ENCODE assay signal across 1 cellular context in the genomic region with DNA sequence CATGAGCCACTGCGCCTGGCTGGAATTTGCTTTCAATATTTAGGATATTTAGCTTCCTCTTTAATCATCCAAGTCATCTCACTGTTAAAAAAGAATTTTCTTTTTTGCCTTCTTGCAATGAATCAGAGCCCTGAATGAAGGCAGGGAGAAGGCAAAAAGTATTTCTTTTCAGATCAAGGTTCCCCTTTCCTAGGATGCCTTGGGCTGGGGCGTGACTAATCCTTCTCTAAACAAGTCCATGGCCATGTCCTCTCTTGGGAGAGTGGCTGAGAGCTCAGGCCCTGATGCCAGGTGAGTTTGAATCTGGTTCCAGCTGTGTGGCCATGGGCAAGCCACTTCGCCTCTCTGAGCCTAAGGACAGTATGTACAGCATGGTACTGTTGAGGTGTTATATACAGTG.
TF ChIP-seq lines count a peak whose summit lies in the region.

No MANE protein-coding gene starts in this region.

TF ChIP-seq in IMR-90, 13 proteins besides CTCF, POLR2A, EP300 and RAD21:
- TF ChIP-seq RCOR1 (IDR thresholded peaks at IDR 0.05; ENCODE audit: insufficient replicate concordance, low read length) (no peak), FOS (IDR thresholded peaks at IDR 0.05; ENCODE audit: low read depth, low read length) (no peak), CEBPB (IDR thresholded peaks at IDR 0.05; ENCODE audit: low read depth, low read length) (no peak), RFX5 (IDR thresholded peaks at IDR 0.05; ENCODE audit: low read depth, low read length) (no peak), SMC3 (IDR thresholded peaks at IDR 0.05; ENCODE audit: low read depth, low read length) (no peak), NFE2L2 (IDR thresholded peaks at IDR 0.05; ENCODE audit: low read depth, low read length) (no peak), CHD1 (IDR thresholded peaks at IDR 0.05; ENCODE audit: low read depth, low read length) (no peak), MAZ (IDR thresholded peaks at IDR 0.05; ENCODE audit: borderline replicate concordance, low read depth, low read length) (no peak), MXI1 (IDR thresholded peaks at IDR 0.05; ENCODE audit: borderline replicate concordance, low read depth, low read length) (no peak), BHLHE40 (IDR thresholded peaks at IDR 0.05; ENCODE audit: low read depth, low read length) (no peak), MAFK (IDR thresholded peaks at IDR 0.05; ENCODE audit: low read depth, low read length) (no peak)
- TF ChIP-seq, protein P1, sequence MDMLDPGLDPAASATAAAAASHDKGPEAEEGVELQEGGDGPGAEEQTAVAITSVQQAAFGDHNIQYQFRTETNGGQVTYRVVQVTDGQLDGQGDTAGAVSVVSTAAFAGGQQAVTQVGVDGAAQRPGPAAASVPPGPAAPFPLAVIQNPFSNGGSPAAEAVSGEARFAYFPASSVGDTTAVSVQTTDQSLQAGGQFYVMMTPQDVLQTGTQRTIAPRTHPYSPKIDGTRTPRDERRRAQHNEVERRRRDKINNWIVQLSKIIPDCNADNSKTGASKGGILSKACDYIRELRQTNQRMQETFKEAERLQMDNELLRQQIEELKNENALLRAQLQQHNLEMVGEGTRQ (IDR thresholded peaks at IDR 0.05; ENCODE audit: low read depth, low read length), result no peak
- TF ChIP-seq, protein P2, sequence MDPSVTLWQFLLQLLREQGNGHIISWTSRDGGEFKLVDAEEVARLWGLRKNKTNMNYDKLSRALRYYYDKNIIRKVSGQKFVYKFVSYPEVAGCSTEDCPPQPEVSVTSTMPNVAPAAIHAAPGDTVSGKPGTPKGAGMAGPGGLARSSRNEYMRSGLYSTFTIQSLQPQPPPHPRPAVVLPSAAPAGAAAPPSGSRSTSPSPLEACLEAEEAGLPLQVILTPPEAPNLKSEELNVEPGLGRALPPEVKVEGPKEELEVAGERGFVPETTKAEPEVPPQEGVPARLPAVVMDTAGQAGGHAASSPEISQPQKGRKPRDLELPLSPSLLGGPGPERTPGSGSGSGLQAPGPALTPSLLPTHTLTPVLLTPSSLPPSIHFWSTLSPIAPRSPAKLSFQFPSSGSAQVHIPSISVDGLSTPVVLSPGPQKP (IDR thresholded peaks at IDR 0.05; ENCODE audit: borderline replicate concordance, low read depth, low read length), result no peak
